ENCODE assay signal across 8 cellular contexts in the genomic region with DNA sequence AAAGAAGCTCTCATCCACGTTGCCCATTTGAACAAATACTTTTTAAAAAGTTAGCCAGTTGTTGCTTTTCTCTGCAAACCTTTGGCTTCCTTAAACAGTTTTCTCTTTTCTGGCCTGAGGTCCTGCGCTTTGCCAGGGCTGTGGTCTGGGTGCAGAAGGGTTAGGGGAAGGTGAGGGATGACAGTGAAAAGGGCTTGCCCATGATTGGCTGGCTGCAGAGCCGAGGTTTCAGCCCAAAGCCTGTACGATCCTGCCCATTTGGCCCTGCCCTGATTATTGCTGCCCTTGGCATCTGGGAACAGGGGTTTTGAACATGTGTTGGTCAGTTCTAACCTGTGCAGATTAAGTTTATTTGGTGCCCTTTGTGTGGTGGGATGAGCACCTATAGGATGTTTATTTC. TPM values are rescaled to one million over a fixed set of nuclear protein-coding genes. Genes with fewer than 3 reads are reported as not detected.
DNase-seq lines count a peak whose midpoint lies in the region; ATAC-seq and TF ChIP-seq lines count a peak whose summit lies in the region.

No MANE protein-coding gene starts in this region.

- H3K4me1 ChIP-seq in adipocyte (ENCODE audit: control insufficient read depth, insufficient read depth, low read length), result peaks cover 25% of the 10 kb centered on the region

- H3K36me3 ChIP-seq in adipocyte (ENCODE audit: control insufficient read depth, insufficient read depth, low read length, severe bottlenecking), result peaks cover 6% of the 10 kb centered on the region

- in situ Hi-C loops in KBM-7 (cut with MboI; ENCODE audit: low pct_unique_long_range_greater_than_20kb, low sequenced_read_pairs), result no loop called here
- in situ Hi-C loops in GM13977 (cut with MboI; ENCODE audit: low pct_unique_long_range_greater_than_20kb, low sequenced_read_pairs, unreplicated experiment), result no loop called here

- ATAC-seq in naive B cell (ENCODE audit: low read depth in 2 of 2), result no peak
- ATAC-seq in HG02610 (IDR thresholded peaks at IDR 0.05; ENCODE audit: unreplicated experiment), result no peak
- no peak for ATAC-seq in HG02571 (IDR thresholded peaks at IDR 0.05; ENCODE audit: unreplicated experiment)

- peak overlapping the region; percentile 93 for H3K9ac ChIP-seq in adipocyte (ENCODE audit: low read length)

- H3K27me3 ChIP-seq in adipocyte (replicated peaks; ENCODE audit: control insufficient read depth, insufficient read depth, low read length), result no peaks in the 10 kb centered on the region

- H3K27ac Mint-ChIP-seq in naive B cell, result no peak overlapping the region

- peak overlapping the region; percentile 99 for H3K4me3 ChIP-seq in adipocyte (ENCODE audit: low read length)

- peak; percentile 35 for DNase-seq in COLO829 (ENCODE audit: low spot score)
- peak; percentile 30 for DNase-seq in KBM-7
- no peak for DNase-seq in adipocyte (ENCODE audit: low read depth)
- DNase-seq in naive B cell, result no peak
- DNase-seq in NCI-H345 treated with DMSO at 0.1 percent for 48 hours (lab: John Stamatoyannopoulos, UW; ENCODE audit: unreplicated experiment), result no peak
- DNase-seq in GM13977 (ENCODE audit: low spot score), result no peak

- H3K4me1 Mint-ChIP-seq in naive B cell, result peaks cover 21 to 34% (median 25%) of the 10 kb centered on the region in 3 donors

- H3K4me3 Mint-ChIP-seq in naive B cell, result peak overlapping the region; percentile 4 to 99 (median 96)

- H3K9me3 ChIP-seq in adipocyte (ENCODE audit: control insufficient read depth, low read length), result no peaks in the 10 kb centered on the region

- peaks cover 0 to 8% of the 10 kb centered on the region in 2 donors for H3K36me3 Mint-ChIP-seq in naive B cell

- no peak for TF ChIP-seq CTCF in GM13977 (IDR thresholded peaks at IDR 0.05; ENCODE audit: extremely low read depth, insufficient read depth, missing control alignments)

- no peaks in the 10 kb centered on the region for H3K27me3 Mint-ChIP-seq in naive B cell

- H3K9me3 Mint-ChIP-seq in naive B cell, result no peaks in the 10 kb centered on the region

RNA-seq across cellular contexts. Expression of gene INCENP, which starts 1.5 kb away (rescaled TPM):
- 1 to 10 TPM in 5 of 6 donors, not detected in 1; 1.3 to 2.8 (median 2.0) TPM for polyA plus RNA-seq in naive B cell (ENCODE audit: low read depth in 6 of 6)

Comparison
In these comparisons a context has a peak if more than half of its experiments do, and no peak if none do; other contexts are left out.
1. DNase-seq: peak in COLO829 (single experiment) and KBM-7 (single experiment); none in adipocyte (single experiment), naive B cell (single experiment), NCI-H345 treated with DMSO at 0.1 percent for 48 hours (single experiment) and GM13977 (single experiment).